In the genomic region with DNA sequence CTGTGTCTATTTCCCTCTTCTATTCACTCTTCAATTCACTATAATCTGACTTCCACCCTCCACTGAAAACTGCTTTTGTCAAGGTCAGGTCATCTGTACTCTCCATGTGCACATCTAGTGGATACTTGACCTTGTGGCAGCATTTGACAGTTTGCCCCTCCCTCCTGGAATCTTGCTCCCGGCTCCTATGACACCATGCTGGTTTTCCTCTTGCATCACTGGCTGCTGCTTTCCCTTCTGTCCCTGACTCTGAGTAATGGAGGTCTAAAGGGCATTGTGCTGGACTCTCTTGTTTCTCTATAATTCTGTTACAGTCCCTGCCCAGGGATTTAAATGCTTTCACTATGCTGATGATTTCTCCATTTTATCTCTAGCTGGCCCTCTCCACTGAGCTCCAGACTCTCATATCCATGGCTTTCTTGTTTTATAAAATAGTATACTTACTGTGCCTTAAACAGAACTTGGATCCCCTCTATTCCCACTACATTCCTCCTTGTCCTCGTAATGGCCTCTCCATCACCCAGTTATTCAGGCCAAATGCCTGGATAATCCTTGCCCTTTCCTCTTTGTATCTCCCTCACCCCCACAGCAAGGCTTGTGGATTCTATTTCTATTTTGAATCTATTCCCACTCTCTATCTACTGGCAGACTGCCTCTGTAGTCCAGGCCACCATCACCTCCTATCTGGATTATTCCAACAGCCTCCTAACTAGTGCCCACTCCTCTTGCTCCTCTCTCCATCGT, we compare ENCODE assay signal across 10 cellular contexts. TPM values are rescaled to one million over a fixed set of nuclear protein-coding genes. Genes with fewer than 3 reads are reported as not detected.
DNase-seq lines count a peak whose midpoint lies in the region; ATAC-seq, FAIRE-seq and TF ChIP-seq lines count a peak whose summit lies in the region.
"Had no signal": no experiment of that assay in that cellular context is flagged by ENCODE, and none has a peak within 500 bp of the region (broad histone marks: within the 10 kb centered on the region; RNA-seq: fewer than 3 reads in every experiment).

No MANE protein-coding gene starts in this region.

- H3K27ac ChIP-seq in esophagus squamous epithelium (peak overlapping the region in 3 of 4 donors; percentile 56 to 73 (median 59)), muscle layer of colon (ENCODE audit: low read depth, low read length) (peak overlapping the region; percentile 57)

- intact Hi-C loops in esophagus squamous epithelium (cut with DNase I): no loop called here

- TF ChIP-seq POLR2A in esophagus squamous epithelium (IDR thresholded peaks at IDR 0.05): no peak

- H3K9me3 ChIP-seq in MG63: no peaks in the 10 kb centered on the region
- H3K9me3 ChIP-seq in esophagus squamous epithelium: no peaks in the 10 kb centered on the region
- no peaks in the 10 kb centered on the region for H3K9me3 ChIP-seq in muscle layer of colon (ENCODE audit: low read length)

- DNase-seq in AG09309 (ENCODE audit: low read depth) (peak; percentile 42), MG63 (peak; percentile 15), esophagus squamous epithelium (lab: John Stamatoyannopoulos, UW) (no peak), GM19239 (ENCODE audit: insufficient read length, low spot score) (no peak)
- DNase-seq: activated CD4-positive, CD25-positive, alpha-beta regulatory T cell had no signal

- H3K4me3 ChIP-seq in AG09309 (ENCODE audit: control insufficient read depth, low read depth, low read length) (no peak overlapping the region), MG63 (no peak overlapping the region), esophagus squamous epithelium (no peak overlapping the region), muscle layer of colon (ENCODE audit: low read depth in 1 of 2, low read length in 2 of 2) (peak overlapping the region in 1 of 2 donors; percentile 30)

- TF ChIP-seq CTCF in AG09309 (IDR thresholded peaks at IDR 0.05; ENCODE audit: control insufficient read depth, insufficient read depth, low read depth, low read length, missing control alignments) (no peak), esophagus squamous epithelium (IDR thresholded peaks at IDR 0.05) (no peak)

- H3K27me3 ChIP-seq in MG63: no peaks in the 10 kb centered on the region
- H3K27me3 ChIP-seq in esophagus squamous epithelium: no peaks in the 10 kb centered on the region
- no peaks in the 10 kb centered on the region for H3K27me3 ChIP-seq in muscle layer of colon (ENCODE audit: control insufficient read depth in 1 of 2, insufficient read depth in 2 of 2, low read length in 2 of 2)

- FAIRE-seq in GM19239 (lab: Jason Lieb, UNC): no peak
- FAIRE-seq: colon had no signal

- no peak for ATAC-seq in HG02610 (IDR thresholded peaks at IDR 0.05; ENCODE audit: unreplicated experiment)
- no peak for ATAC-seq in HG02759 (IDR thresholded peaks at IDR 0.05; ENCODE audit: unreplicated experiment)
- ATAC-seq in GM19328 (IDR thresholded peaks at IDR 0.05; ENCODE audit: unreplicated experiment): no peak

- H3K4me1 ChIP-seq in esophagus squamous epithelium (peaks cover 0 to 24% (median 4%) of the 10 kb centered on the region in 3 donors), muscle layer of colon (ENCODE audit: insufficient read depth, low read length) (peaks cover 46% of the 10 kb centered on the region)

- H3K36me3 ChIP-seq in MG63 (peaks cover 2% of the 10 kb centered on the region; the same call in 1 of the 2 replicates), esophagus squamous epithelium (peaks cover 0 to 41% (median 0%) of the 10 kb centered on the region in 3 donors), muscle layer of colon (ENCODE audit: insufficient read depth, low read length) (peaks cover 4% of the 10 kb centered on the region)

- H3K9ac ChIP-seq in muscle layer of colon (ENCODE audit: low read length): no peak overlapping the region

- WGBS in esophagus squamous epithelium, 2 donors: 68 to 74% methylated on average over 3 of the region's 3 CpGs

RNA-seq across cellular contexts. Expression of gene PODN, which starts 36.8 kb away (rescaled TPM):
- 0.10 TPM in 1 of 2 replicates, not detected in the other for total RNA-seq in MG63 (2014; rRNA removed; shearing (Covaris generic); ENCODE audit: low replicate concordance)
- 100 to 1,000 TPM in 1 of 4 donors, 10 to 100 TPM in 2, 1 to 10 TPM in 1; 5.1 to 107 (median 19.0) TPM for total RNA-seq in esophagus squamous epithelium

Comparison
In these comparisons a context has a peak if more than half of its experiments do, and no peak if none do; other contexts are left out.
1. DNase-seq: peak in AG09309 (single experiment) and MG63 (single experiment); none in esophagus squamous epithelium (single experiment) and GM19239 (single experiment).